Comparison of ENCODE assay signal across 30 cellular contexts in genomic region chr19:19523177-19523576, GRCh38.
"Had no signal": no experiment of that assay in that cellular context is flagged by ENCODE, and none has a peak within 500 bp of the region (broad histone marks: within the 10 kb centered on the region; RNA-seq: fewer than 3 reads in every experiment).

No MANE protein-coding gene starts in this region.

- H3K27ac Mint-ChIP-seq: activated CD4-positive, alpha-beta T cell treated with anti-CD3 and anti-CD28 coated beads, Interleukin-2, amount 10 ng/mL, durations not matched to agents 24 days and 14 days; activated CD8-positive, alpha-beta T cell treated with anti-CD3 and anti-CD28 coated beads, Interleukin-2, amount 10 ng/mL, durations not matched to agents 7 days and 5 days; activated naive CD4-positive, alpha-beta T cell treated with anti-CD3 and anti-CD28 coated beads, Interleukin-2, amount 50 U/mL, for 24 hours; activated T-helper 2 cell treated with anti-CD3 and anti-CD28 coated beads, Interferon-gamma antibody, Interleukin-2, Interleukin-4, amounts not matched to agents 10 μg/mL and 5 μg/mL and 100 μg/mL, durations not matched to agents 14 hours and 24 hours and 36 hours; T-cell; T-helper 17 cell had no signal

- H3K4me3 ChIP-seq: SJSA1 had no signal

- H3K27ac ChIP-seq: SJSA1, VCaP had no signal

- H3K4me3 Mint-ChIP-seq: activated CD4-positive, alpha-beta T cell treated with anti-CD3 and anti-CD28 coated beads, Interleukin-2, amount 10 ng/mL, durations not matched to agents 24 days and 14 days; activated CD8-positive, alpha-beta T cell treated with anti-CD3 and anti-CD28 coated beads, Interleukin-2, amount 10 ng/mL, durations not matched to agents 7 days and 5 days; activated naive CD4-positive, alpha-beta T cell treated with anti-CD3 and anti-CD28 coated beads, Interleukin-2, amount 50 U/mL, for 24 hours; activated T-cell treated with anti-CD3 and anti-CD28 coated beads, Interleukin-2, amount 50 U/mL, for 24 hours; T-cell; T-helper 17 cell had no signal

- H3K27me3 ChIP-seq: SJSA1 had no signal

- H3K9me3 ChIP-seq: SJSA1, SK-N-SH had no signal

- H3K4me1 ChIP-seq: SJSA1 had no signal

- H3K4me2 ChIP-seq: SK-N-SH had no signal

- H3K9ac ChIP-seq: SK-N-SH had no signal

- DNase-seq: activated CD4-positive, alpha-beta T cell treated with anti-CD3 and anti-CD28 coated beads for 1 hour; activated CD4-positive, alpha-beta T cell treated with anti-CD3 and anti-CD28 coated beads, Interleukin-2, amount 10 ng/mL, durations not matched to agents 24 days and 14 days; activated CD4-positive, alpha-beta T cell treated with anti-CD3 and anti-CD28 coated beads, Interleukin-2, amount 50 U/mL, for 48 hours; activated CD4-positive, CD25-positive, alpha-beta regulatory T cell; activated CD8-positive, alpha-beta T cell treated with anti-CD3 and anti-CD28 coated beads, Interleukin-2, amount 10 ng/mL, durations not matched to agents 7 days and 5 days; activated gamma-delta T cell; activated naive CD4-positive, alpha-beta T cell treated with Interleukin-2 at 50 U/mL for 16 hours; activated T-cell treated with anti-CD3 and anti-CD28 coated beads, Interleukin-2, amount 50 U/mL, for 24 hours; anterior cingulate cortex; caudate nucleus; cerebellar nuclear complex; cortex of kidney; NCI-H1092 treated with DMSO at 0.1 percent for 48 hours; NCI-H1417; NCI-H146; NCI-H187; NCI-H2029 treated with DMSO at 0.1 percent for 48 hours; NCI-H2107; NCI-H526; NCI-H748 treated with DMSO at 0.1 percent for 48 hours; SHP77; SK-N-SH; T-cell; T-helper 17 cell had no signal

- ATAC-seq: activated CD8-positive, alpha-beta T cell treated with anti-CD3 and anti-CD28 coated beads, Interleukin-2, amount 10 ng/mL, durations not matched to agents 7 days and 5 days; Panc1; T-cell; T-helper 17 cell had no signal

- H3K27me3 Mint-ChIP-seq: activated CD4-positive, alpha-beta T cell treated with anti-CD3 and anti-CD28 coated beads, Interleukin-2, amount 10 ng/mL, durations not matched to agents 24 days and 14 days; activated naive CD4-positive, alpha-beta T cell treated with anti-CD3 and anti-CD28 coated beads, Interleukin-2, amount 50 U/mL, for 24 hours; activated T-cell treated with anti-CD3 and anti-CD28 coated beads, Interleukin-2, amount 50 U/mL, for 24 hours; brain; T-cell; T-helper 17 cell had no signal

- H3K9me3 Mint-ChIP-seq: activated CD4-positive, alpha-beta T cell treated with anti-CD3 and anti-CD28 coated beads, Interleukin-2, amount 10 ng/mL, durations not matched to agents 24 days and 14 days; activated naive CD4-positive, alpha-beta T cell treated with anti-CD3 and anti-CD28 coated beads, Interleukin-2, amount 50 U/mL, for 24 hours; activated T-cell treated with anti-CD3 and anti-CD28 coated beads, Interleukin-2, amount 50 U/mL, for 24 hours; activated T-helper 2 cell treated with anti-CD3 and anti-CD28 coated beads, Interferon-gamma antibody, Interleukin-2, Interleukin-4, amounts not matched to agents 10 μg/mL and 5 μg/mL and 100 μg/mL, durations not matched to agents 14 hours and 24 hours and 36 hours; brain; T-cell had no signal
